ENCODE assay signal across 8 cellular contexts in the genomic region with DNA sequence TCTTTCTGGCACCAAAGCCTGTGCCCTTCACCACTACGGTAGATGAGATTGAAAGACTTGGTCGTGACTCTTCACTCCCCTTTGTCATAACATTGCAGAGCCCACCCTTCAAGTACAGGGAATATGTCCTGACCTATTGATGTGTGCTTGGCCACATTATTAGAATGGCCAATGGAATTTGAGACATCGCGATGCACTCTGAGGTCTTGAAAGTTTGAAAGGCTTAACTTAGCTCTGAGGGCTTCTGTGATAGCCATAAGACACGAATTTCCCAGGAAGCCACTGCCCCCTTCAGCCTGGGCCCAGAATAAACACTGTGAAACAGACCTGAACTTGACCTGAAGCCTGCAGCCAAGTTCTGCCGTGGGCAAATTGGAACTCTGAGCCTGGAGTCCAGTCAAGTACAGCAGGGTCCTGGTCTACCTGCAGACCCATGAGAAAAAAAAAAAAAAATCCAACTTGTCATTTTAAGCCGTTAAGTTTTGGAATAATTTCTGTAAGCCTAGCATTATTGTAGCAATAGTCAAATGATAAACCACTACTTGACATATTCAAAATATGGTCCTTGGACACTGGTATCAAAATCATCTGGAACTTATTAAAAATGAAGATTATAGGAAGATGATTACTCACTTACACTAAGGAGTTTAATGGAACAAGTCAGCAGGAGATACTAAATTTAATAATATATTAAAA. TPM values are rescaled to one million over a fixed set of nuclear protein-coding genes. Genes with fewer than 3 reads are reported as not detected.
DNase-seq lines count a peak whose midpoint lies in the region; ATAC-seq and TF ChIP-seq lines count a peak whose summit lies in the region.

No MANE protein-coding gene starts in this region.

- DNase-seq in activated T-cell treated with anti-CD3 and anti-CD28 coated beads, Interleukin-2, amount 50 U/mL, for 72 hours: peak; percentile 45 to 49
- DNase-seq in activated T-cell treated with anti-CD3 and anti-CD28 coated beads, Interleukin-2, amount 50 U/mL, for 1 hour: no peak
- DNase-seq in OCI-M1 (lab: John Stamatoyannopoulos, UW): peak; percentile 91
- DNase-seq in MCF 10A (ENCODE audit: unreplicated experiment): peak; percentile 80
- DNase-seq in kidney epithelial cell (ENCODE audit: low read depth): peak; percentile 32
- peak in 35 of 49 donors; percentile 9 to 65 (median 37) for DNase-seq in substantia nigra (lab: John Stamatoyannopoulos, UW)
- DNase-seq in NK-92 treated with Interleukin-12 subunit alpha and Interleukin-12 subunit beta, amount 100 ng/mL, for 24 hours (lab: John Stamatoyannopoulos, UW): no peak

- H3K27ac ChIP-seq in substantia nigra (ENCODE audit: low read depth, low read length, poor library complexity, severe bottlenecking): no peak overlapping the region

- no peak overlapping the region for H3K27ac Mint-ChIP-seq in activated T-cell treated with anti-CD3 and anti-CD28 coated beads, Interleukin-2, amount 50 U/mL, for 72 hours
- no peak overlapping the region for H3K27ac Mint-ChIP-seq in MCF 10A (ENCODE audit: low read depth, unreplicated experiment)

- H3K9me3 Mint-ChIP-seq in activated T-cell treated with anti-CD3 and anti-CD28 coated beads, Interleukin-2, amount 50 U/mL, for 72 hours: no peaks in the 10 kb centered on the region
- H3K9me3 Mint-ChIP-seq in MCF 10A (ENCODE audit: unreplicated experiment): no peaks in the 10 kb centered on the region

- BruUV-seq in MCF 10A (replicated peaks; lab: Mats Ljungman, UMichigan): no TSS peak

- POLR2A ChIA-PET in MCF 10A (lab: Yijun Ruan, JAX): interaction anchor here (0.6 to 1.7 kb wide), 3 partner anchors 25 to 164 kb away, joined by 3 to 6 read pairs (median 3); partner anchors contain the start of gene TRAF3IP2

- no peaks in the 10 kb centered on the region for H3K4me1 Mint-ChIP-seq in activated T-cell treated with anti-CD3 and anti-CD28 coated beads, Interleukin-2, amount 50 U/mL, for 72 hours (ENCODE audit: low read depth)
- peaks cover 4% of the 10 kb centered on the region for H3K4me1 Mint-ChIP-seq in MCF 10A (ENCODE audit: insufficient read depth, unreplicated experiment)

- no peaks in the 10 kb centered on the region for H3K27me3 Mint-ChIP-seq in activated T-cell treated with anti-CD3 and anti-CD28 coated beads, Interleukin-2, amount 50 U/mL, for 72 hours (ENCODE audit: low read depth)
- no peaks in the 10 kb centered on the region for H3K27me3 Mint-ChIP-seq in MCF 10A (ENCODE audit: insufficient read depth, unreplicated experiment)

- peaks cover 0 to 4% of the 10 kb centered on the region in 2 donors for H3K36me3 Mint-ChIP-seq in activated T-cell treated with anti-CD3 and anti-CD28 coated beads, Interleukin-2, amount 50 U/mL, for 72 hours (ENCODE audit: insufficient read depth in 2 of 2)
- H3K36me3 Mint-ChIP-seq in MCF 10A (ENCODE audit: insufficient read depth, unreplicated experiment): no peaks in the 10 kb centered on the region

- ATAC-seq in activated T-cell treated with anti-CD3 and anti-CD28 coated beads, Interleukin-2, amount 50 U/mL, for 72 hours (replicated peaks in 1 of 2): peak; percentile 47 to 73
- ATAC-seq in HG03045 (IDR thresholded peaks at IDR 0.05; ENCODE audit: unreplicated experiment): peak; percentile 52

- peak; percentile 65 for TF ChIP-seq CTCF in MCF 10A (IDR thresholded peaks at IDR 0.05; ENCODE audit: unreplicated experiment)
- peak; percentile 70 for TF ChIP-seq CTCF in kidney epithelial cell (IDR thresholded peaks at IDR 0.05; ENCODE audit: insufficient read depth, low read length, poor library complexity, severe bottlenecking)

- H3K27me3 ChIP-seq in kidney epithelial cell (ENCODE audit: control insufficient read depth, insufficient read depth, low read length): no peaks in the 10 kb centered on the region

- H3K36me3 ChIP-seq in kidney epithelial cell (ENCODE audit: control insufficient read depth, insufficient read depth, low read length): no peaks in the 10 kb centered on the region

- no peak overlapping the region for H3K4me3 Mint-ChIP-seq in activated T-cell treated with anti-CD3 and anti-CD28 coated beads, Interleukin-2, amount 50 U/mL, for 72 hours
- H3K4me3 Mint-ChIP-seq in MCF 10A (ENCODE audit: unreplicated experiment): no peak overlapping the region

- CTCF ChIA-PET in MCF 10A (lab: Yijun Ruan, JAX): interaction anchor here (0.6 to 2.2 kb wide), 7 partner anchors 13 to 520 kb away, joined by 3 to 8 read pairs (median 4); partner anchors contain the start of gene TRAF3IP2

- H3K4me3 ChIP-seq in kidney epithelial cell (ENCODE audit: low read depth, low read length): no peak overlapping the region

- intact Hi-C loops in MCF 10A (cut with micrococcal nuclease): loop anchor here (1.0 kb wide), 5 partner anchors 37 to 383 kb away; partner anchors contain the start of gene TRAF3IP2

RNA-seq across cellular contexts. Expression of gene TRAF3IP2, which starts 36.9 kb away (rescaled TPM):
- 10 to 100 TPM; 29.3 to 45.5 TPM for total RNA-seq in activated T-cell treated with anti-CD3 and anti-CD28 coated beads, Interleukin-2, amount 50 U/mL, for 72 hours
- total RNA-seq in MCF 10A (2022): 56.8 and 57.9 TPM in 2 replicates
- total RNA-seq in kidney epithelial cell: 29.2 and 35.1 TPM in 2 replicates

Comparison
In these comparisons a context has a peak if more than half of its experiments do, and no peak if none do; other contexts are left out.
1. DNase-seq: peak in activated T-cell treated with anti-CD3 and anti-CD28 coated beads, Interleukin-2, amount 50 U/mL, for 72 hours (2 of 2), OCI-M1 (single experiment), MCF 10A (single experiment), kidney epithelial cell (single experiment) and substantia nigra (35 of 49); none in activated T-cell treated with anti-CD3 and anti-CD28 coated beads, Interleukin-2, amount 50 U/mL, for 1 hour (single experiment) and NK-92 treated with Interleukin-12 subunit alpha and Interleukin-12 subunit beta, amount 100 ng/mL, for 24 hours (single experiment).